14 cellular contexts compared by ENCODE assay signal in the genomic region with DNA sequence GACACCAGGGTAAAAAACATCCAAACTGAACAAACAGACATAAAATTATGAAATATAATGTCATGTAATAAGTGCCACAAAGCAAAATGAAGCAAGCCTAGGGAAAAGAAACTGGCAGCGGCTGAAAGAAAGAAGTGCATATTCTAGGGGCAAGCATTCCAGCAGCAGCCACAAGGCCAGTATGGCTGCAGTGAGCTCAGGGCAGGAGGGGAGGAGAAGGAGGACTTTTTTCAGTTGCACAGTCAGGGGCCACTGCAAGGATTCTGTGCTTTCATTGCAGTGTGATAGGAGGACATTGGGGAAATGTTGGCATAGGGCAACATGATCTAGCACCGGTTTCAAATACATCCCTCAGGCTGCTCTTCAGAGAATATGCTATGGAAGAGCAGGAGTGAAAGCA.
DNase-seq lines count a peak whose midpoint lies in the region; ATAC-seq and TF ChIP-seq lines count a peak whose summit lies in the region.
"Had no signal": no experiment of that assay in that cellular context is flagged by ENCODE, and none has a peak within 500 bp of the region (broad histone marks: within the 10 kb centered on the region; RNA-seq: fewer than 3 reads in every experiment).

No MANE protein-coding gene starts in this region.

- H3K4me1 Mint-ChIP-seq in GM23338, result peaks cover 22% of the 10 kb centered on the region
- H3K4me1 Mint-ChIP-seq in endodermal cell, result peaks cover 11% of the 10 kb centered on the region
- peaks cover 6% of the 10 kb centered on the region for H3K4me1 Mint-ChIP-seq in neural progenitor cell
- H3K4me1 Mint-ChIP-seq: CD4-positive, CD25-positive, alpha-beta regulatory T cell; IgD-negative memory B cell had no signal

- intact Hi-C loops in lower leg skin (cut with DNase I; ENCODE audit: low total_unique reads), result no loop called here

- H3K27me3 Mint-ChIP-seq in GM23338 (ENCODE audit: insufficient read depth, low read depth, poor library complexity) (no peaks in the 10 kb centered on the region), endodermal cell (ENCODE audit: insufficient read depth) (no peaks in the 10 kb centered on the region), neural progenitor cell (ENCODE audit: insufficient read depth, low read depth) (no peaks in the 10 kb centered on the region)
- H3K27me3 Mint-ChIP-seq: CD4-positive, CD25-positive, alpha-beta regulatory T cell; IgD-negative memory B cell had no signal

- TF ChIP-seq POLR2A in lower leg skin (IDR thresholded peaks at IDR 0.05), result no peak

- ATAC-seq in GM23338, result peak; percentile 82
- ATAC-seq in HG03095 (IDR thresholded peaks at IDR 0.05; ENCODE audit: unreplicated experiment), result no peak
- ATAC-seq: GM12878 had no signal

- H3K4me2 ChIP-seq in GM23338 (no peak overlapping the region), neural progenitor cell (no peak overlapping the region)
- H3K4me2 ChIP-seq: BLaER1 treated with 17β-estradiol and CSF1 and Interleukin-3, amounts not matched to agents 10 nM and 100 nM had no signal

- DNase-seq in GM23338 (ENCODE audit: low spot score) (peak; percentile 34), MV-4-11 (lab: John Stamatoyannopoulos, UW) (peak; percentile 2), endodermal cell (no peak), neural progenitor cell (ENCODE audit: low spot score) (peak; percentile 27), SKM-1 (lab: John Stamatoyannopoulos, UW; ENCODE audit: unreplicated experiment) (no peak), lower leg skin (ENCODE audit: low spot score in 2 of 2) (no peak)
- DNase-seq: ACHN; Calu3; CD4-positive, CD25-positive, alpha-beta regulatory T cell; DMS 273 treated with DMSO at 0.1 percent for 48 hours had no signal

- no peak for TF ChIP-seq CTCF in GM23338 (conservative IDR thresholded peaks at IDR 0.05; ENCODE audit: low read depth in 2 of 2)
- TF ChIP-seq CTCF in endodermal cell (conservative IDR thresholded peaks at IDR 0.05), result peak; percentile 26
- TF ChIP-seq CTCF in neural progenitor cell (IDR thresholded peaks at IDR 0.05), result no peak
- TF ChIP-seq CTCF in lower leg skin (IDR thresholded peaks at IDR 0.05), result no peak

- H3K4me1 ChIP-seq in GM23338 (ENCODE audit: insufficient read depth), result peaks cover 8% of the 10 kb centered on the region
- H3K4me1 ChIP-seq in endodermal cell (ENCODE audit: control insufficient read depth, insufficient read depth, low read length), result no peaks in the 10 kb centered on the region
- peaks cover 18% of the 10 kb centered on the region for H3K4me1 ChIP-seq in neural progenitor cell
- H3K4me1 ChIP-seq: BLaER1 treated with 17β-estradiol and CSF1 and Interleukin-3, amounts not matched to agents 10 nM and 100 nM had no signal

- H3K9me3 ChIP-seq in endodermal cell (ENCODE audit: control insufficient read depth, low read length) (no peaks in the 10 kb centered on the region), neural progenitor cell (ENCODE audit: low read depth) (no peaks in the 10 kb centered on the region)
- H3K9me3 ChIP-seq: BLaER1 treated with 17β-estradiol and CSF1 and Interleukin-3, amounts not matched to agents 10 nM and 100 nM had no signal

- H3F3A ChIP-seq in GM23338 (replicated peaks; ENCODE audit: low read depth), result no peaks in the 10 kb centered on the region
- no peaks in the 10 kb centered on the region for H3F3A ChIP-seq in neural progenitor cell (ENCODE audit: low read depth)

- H2AFZ ChIP-seq in GM23338 (no peak overlapping the region), neural progenitor cell (replicated peaks) (peak overlapping the region; percentile 78)

- H3K9ac ChIP-seq in endodermal cell (ENCODE audit: extremely low read depth, low read length, poor library complexity, severe bottlenecking) (no peak overlapping the region), neural progenitor cell (no peak overlapping the region)
- H3K9ac ChIP-seq: BLaER1 treated with 17β-estradiol and CSF1 and Interleukin-3, amounts not matched to agents 10 nM and 100 nM had no signal

- 0 out of 2 replicates have a peak overlapping the region, but pooled peaks have one; percentile 39 for H3K27ac Mint-ChIP-seq in GM23338
- no peak overlapping the region for H3K27ac Mint-ChIP-seq in endodermal cell
- no peak overlapping the region for H3K27ac Mint-ChIP-seq in neural progenitor cell
- H3K27ac Mint-ChIP-seq: IgD-negative memory B cell had no signal

- H4K20me1 ChIP-seq in GM23338 (replicated peaks; ENCODE audit: insufficient read depth), result no peaks in the 10 kb centered on the region
- H4K20me1 ChIP-seq in neural progenitor cell (ENCODE audit: low read depth), result no peaks in the 10 kb centered on the region
- H4K20me1 ChIP-seq: BLaER1 treated with 17β-estradiol and CSF1 and Interleukin-3, amounts not matched to agents 10 nM and 100 nM had no signal

- H3K9me3 Mint-ChIP-seq in GM23338 (no peaks in the 10 kb centered on the region), endodermal cell (no peaks in the 10 kb centered on the region), neural progenitor cell (no peaks in the 10 kb centered on the region)

- no peaks in the 10 kb centered on the region for H3K79me2 ChIP-seq in GM23338 (replicated peaks; ENCODE audit: insufficient read depth)
- H3K79me2 ChIP-seq in neural progenitor cell (ENCODE audit: low read depth), result no peaks in the 10 kb centered on the region

- H3K4me3 ChIP-seq in GM23338 (no peak overlapping the region), endodermal cell (ENCODE audit: low read length) (no peak overlapping the region), neural progenitor cell (no peak overlapping the region), lower leg skin (ENCODE audit: low read depth, poor library complexity, severe bottlenecking) (no peak overlapping the region)
- H3K4me3 ChIP-seq: BLaER1 treated with 17β-estradiol and CSF1 and Interleukin-3, amounts not matched to agents 10 nM and 100 nM; GM12878 had no signal

- 89 to 100% methylated on average over 1 to 2 of the region's 2 CpGs for WGBS in endodermal cell (ENCODE audit: insufficient coverage in 1 of 2, insufficient read length in 1 of 2), 2 experiments
- 94 to 98% methylated on average over 2 of the region's 2 CpGs for WGBS in lower leg skin, 2 donors

- H3K27me3 ChIP-seq in GM23338 (ENCODE audit: insufficient read depth), result no peaks in the 10 kb centered on the region
- no peaks in the 10 kb centered on the region for H3K27me3 ChIP-seq in endodermal cell (ENCODE audit: control insufficient read depth, insufficient read depth, low read length, poor library complexity, severe bottlenecking)
- H3K27me3 ChIP-seq in neural progenitor cell, result no peaks in the 10 kb centered on the region
- H3K27me3 ChIP-seq: BLaER1 treated with 17β-estradiol and CSF1 and Interleukin-3, amounts not matched to agents 10 nM and 100 nM had no signal

- H3K9me2 ChIP-seq in GM23338 (ENCODE audit: insufficient read depth), result no peaks in the 10 kb centered on the region

- H3K4me3 Mint-ChIP-seq in GM23338, result no peak overlapping the region
- H3K4me3 Mint-ChIP-seq in endodermal cell, result no peak overlapping the region
- no peak overlapping the region for H3K4me3 Mint-ChIP-seq in neural progenitor cell
- H3K4me3 Mint-ChIP-seq: CD4-positive, CD25-positive, alpha-beta regulatory T cell; IgD-negative memory B cell had no signal

- no peak overlapping the region for H3K27ac ChIP-seq in GM23338 (ENCODE audit: low read depth)
- H3K27ac ChIP-seq in endodermal cell (ENCODE audit: low read depth, low read length), result no peak overlapping the region
- no peak overlapping the region for H3K27ac ChIP-seq in neural progenitor cell
- H3K27ac ChIP-seq: BLaER1 treated with 17β-estradiol and CSF1 and Interleukin-3, amounts not matched to agents 10 nM and 100 nM had no signal

- H3K36me3 ChIP-seq in GM23338 (ENCODE audit: insufficient read depth) (no peaks in the 10 kb centered on the region), endodermal cell (ENCODE audit: control insufficient read depth, insufficient read depth, low read length) (no peaks in the 10 kb centered on the region), neural progenitor cell (no peaks in the 10 kb centered on the region)
- H3K36me3 ChIP-seq: BLaER1 treated with 17β-estradiol and CSF1 and Interleukin-3, amounts not matched to agents 10 nM and 100 nM had no signal

- no peaks in the 10 kb centered on the region; the same call in 2 of the 3 replicates for H3K36me3 Mint-ChIP-seq in GM23338 (ENCODE audit: low read depth)
- H3K36me3 Mint-ChIP-seq in endodermal cell (ENCODE audit: low read depth), result no peaks in the 10 kb centered on the region
- no peaks in the 10 kb centered on the region for H3K36me3 Mint-ChIP-seq in neural progenitor cell
- H3K36me3 Mint-ChIP-seq: CD4-positive, CD25-positive, alpha-beta regulatory T cell; IgD-negative memory B cell had no signal

Comparison
In these comparisons a context has a peak if more than half of its experiments do, and no peak if none do; other contexts are left out.
1. DNase-seq: peak in GM23338 (single experiment), MV-4-11 (single experiment) and neural progenitor cell (single experiment); none in endodermal cell (single experiment), SKM-1 (single experiment) and lower leg skin (0 of 2).